In the genomic region with DNA sequence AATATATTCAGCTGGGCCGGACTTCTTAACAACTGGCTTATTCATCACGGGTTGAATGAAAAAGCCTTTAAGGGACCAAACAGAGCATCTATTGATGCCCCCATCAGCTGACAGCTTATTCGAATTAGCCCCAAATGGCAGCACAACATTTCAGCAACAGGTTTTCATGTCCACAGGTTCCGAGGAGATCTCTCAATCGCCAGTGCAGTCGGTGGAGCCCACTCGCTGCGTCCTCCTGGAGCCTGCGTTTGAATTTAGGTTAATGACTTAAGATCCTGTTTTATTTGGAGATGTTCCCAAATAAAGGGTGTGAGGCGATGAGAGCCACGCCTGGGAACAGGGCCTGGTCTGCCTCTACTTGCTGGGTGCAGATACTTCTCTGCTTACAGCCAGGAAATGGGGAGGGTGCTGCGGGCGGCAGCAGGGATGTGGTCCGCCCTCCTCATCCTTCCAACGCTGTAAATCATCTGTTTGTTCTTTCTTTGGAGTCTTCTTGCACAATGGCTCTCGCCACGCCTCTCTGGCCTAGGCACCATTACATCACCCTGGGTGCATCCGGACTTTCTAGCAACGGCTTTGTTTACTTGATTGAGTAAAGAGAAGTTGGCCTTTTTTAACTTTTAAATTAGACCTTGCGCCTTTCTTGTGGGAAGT, we compare ENCODE assay signal across 8 cellular contexts. TPM values are rescaled to one million over a fixed set of nuclear protein-coding genes. Genes with fewer than 3 reads are reported as not detected.
A peak's percentile ranks its signal among the peaks of the same experiment; 100 is the strongest.
DNase-seq lines count a peak whose midpoint lies in the region; ATAC-seq and TF ChIP-seq lines count a peak whose summit lies in the region.

No MANE protein-coding gene starts in this region.

- no peaks in the 10 kb centered on the region for H3K9me3 Mint-ChIP-seq in naive B cell
- no peaks in the 10 kb centered on the region for H3K9me3 Mint-ChIP-seq in stimulated activated effector memory CD8-positive, alpha-beta T cell treated with anti-CD3 and anti-CD28 coated beads, Interleukin-12 subunit alpha, Interleukin-12 subunit beta, amount 100 ng/mL, for 72 hours

- H3K4me1 Mint-ChIP-seq in naive B cell = peaks cover 17 to 43% (median 29%) of the 10 kb centered on the region in 3 donors
- peaks cover 32% of the 10 kb centered on the region for H3K4me1 Mint-ChIP-seq in stimulated activated effector memory CD8-positive, alpha-beta T cell treated with anti-CD3 and anti-CD28 coated beads, Interleukin-12 subunit alpha, Interleukin-12 subunit beta, amount 100 ng/mL, for 72 hours

- H3K27ac ChIP-seq in esophagus squamous epithelium = peak overlapping the region; percentile 86 to 96 (median 92)

- peak overlapping the region in 3 of 4 donors; percentile 12 to 33 (median 23) for H3K4me3 ChIP-seq in esophagus squamous epithelium

- ATAC-seq in naive B cell (ENCODE audit: low read depth in 2 of 2) (peak; percentile 93 to 94), GM18909 (IDR thresholded peaks at IDR 0.05; ENCODE audit: poor library complexity, unreplicated experiment) (no peak)
- ATAC-seq in stimulated activated effector memory CD8-positive, alpha-beta T cell treated with anti-CD3 and anti-CD28 coated beads, Interleukin-12 subunit alpha, Interleukin-12 subunit beta, amount 100 ng/mL, for 72 hours = peak; percentile 91

- H3K4me3 Mint-ChIP-seq in naive B cell = peak overlapping the region; percentile 42 to 90 (median 66)
- peak overlapping the region; percentile 61 for H3K4me3 Mint-ChIP-seq in stimulated activated effector memory CD8-positive, alpha-beta T cell treated with anti-CD3 and anti-CD28 coated beads, Interleukin-12 subunit alpha, Interleukin-12 subunit beta, amount 100 ng/mL, for 72 hours

- peak in 2 of 4 donors; percentile 28 to 62 for TF ChIP-seq POLR2A in esophagus squamous epithelium (IDR thresholded peaks at IDR 0.05)

- in situ Hi-C loops in Caki2 (cut with HindIII; ENCODE audit: low pct_unique_long_range_greater_than_20kb, low sequenced_read_pairs) = no loop called here

- peaks cover 0 to 57% (median 15%) of the 10 kb centered on the region in 3 donors for H3K36me3 ChIP-seq in esophagus squamous epithelium

- TF ChIP-seq CTCF in esophagus squamous epithelium (IDR thresholded peaks at IDR 0.05) = no peak

- H3K36me3 Mint-ChIP-seq in naive B cell = peaks cover 6 to 14% of the 10 kb centered on the region in 2 donors
- H3K36me3 Mint-ChIP-seq in stimulated activated effector memory CD8-positive, alpha-beta T cell treated with anti-CD3 and anti-CD28 coated beads, Interleukin-12 subunit alpha, Interleukin-12 subunit beta, amount 100 ng/mL, for 72 hours = peaks cover 92% of the 10 kb centered on the region

- POLR2A ChIA-PET in HEK293T (lab: Yijun Ruan, JAX) = interaction anchor here (0.6 to 1.1 kb wide), 2 partner anchors 19 to 30 kb away, joined by 3 read pairs; partner anchors contain the start of gene MARF1

- WGBS in esophagus squamous epithelium, 2 donors = 1 to 12% methylated on average over 20 of the region's 20 CpGs

- no peaks in the 10 kb centered on the region for H3K27me3 ChIP-seq in esophagus squamous epithelium

- no peaks in the 10 kb centered on the region for H3K27me3 Mint-ChIP-seq in naive B cell

- DNase-seq in Caki2 (ENCODE audit: low read depth) = peak; percentile 96
- peak; percentile 98 for DNase-seq in NCI-H69 (lab: John Stamatoyannopoulos, UW)
- DNase-seq in activated T-cell treated with anti-CD3 and anti-CD28 coated beads, Interleukin-2, amount 50 U/mL, for 1 hour = peak; percentile 73
- peak; percentile 58 for DNase-seq in esophagus squamous epithelium (lab: John Stamatoyannopoulos, UW)
- DNase-seq in naive B cell = peak; percentile 61
- no peak for DNase-seq in stimulated activated effector memory CD8-positive, alpha-beta T cell treated with anti-CD3 and anti-CD28 coated beads, Interleukin-12 subunit alpha, Interleukin-12 subunit beta, amount 100 ng/mL, for 72 hours (ENCODE audit: low spot score in 2 of 2)
- DNase-seq in HEK293T (ENCODE audit: extremely low spot score) = no peak

- peaks cover 19 to 58% (median 24%) of the 10 kb centered on the region in 3 donors for H3K4me1 ChIP-seq in esophagus squamous epithelium

- peak overlapping the region; percentile 91 to 99 (median 96) for H3K27ac Mint-ChIP-seq in naive B cell
- peak overlapping the region; percentile 97 for H3K27ac Mint-ChIP-seq in stimulated activated effector memory CD8-positive, alpha-beta T cell treated with anti-CD3 and anti-CD28 coated beads, Interleukin-12 subunit alpha, Interleukin-12 subunit beta, amount 100 ng/mL, for 72 hours

- intact Hi-C loops in esophagus squamous epithelium (cut with DNase I) = loop anchor here (10.0 kb wide), 1 partner anchor 58 kb away; no protein-coding TSS in a partner anchor

- H3K9me3 ChIP-seq in esophagus squamous epithelium = no peaks in the 10 kb centered on the region

- CTCF ChIA-PET in HEK293T (lab: Yijun Ruan, JAX) = no interaction called here

TF ChIP-seq in HEK293T, 16 proteins besides CTCF, POLR2A, EP300 and RAD21:
- TF ChIP-seq L3MBTL2 (conservative IDR thresholded peaks at IDR 0.05) (no peak), NFRKB (IDR thresholded peaks at IDR 0.05) (no peak), FOXK2 (IDR thresholded peaks at IDR 0.05) (no peak), BHLHE40 (IDR thresholded peaks at IDR 0.05; ENCODE audit: borderline replicate concordance) (no peak), PKNOX1 (IDR thresholded peaks at IDR 0.05) (no peak), ELF4 (IDR thresholded peaks at IDR 0.05) (no peak), SUZ12 (IDR thresholded peaks at IDR 0.05) (no peak), HDGF (IDR thresholded peaks at IDR 0.05; ENCODE audit: borderline replicate concordance) (no peak), FOXM1 (IDR thresholded peaks at IDR 0.05; ENCODE audit: borderline replicate concordance) (no peak), ARNT (IDR thresholded peaks at IDR 0.05) (no peak)

RNA-seq across cellular contexts. Expression of gene NDE1, which starts 22.6 kb away (rescaled TPM):
- total RNA-seq in Caki2 (2014; rRNA removed; shearing (Covaris generic); ENCODE audit: low replicate concordance) = 50.5 and 73.2 TPM in 2 replicates
- 10 to 100 TPM; 22.4 to 40.6 (median 31.4) TPM for total RNA-seq in esophagus squamous epithelium
- polyA plus RNA-seq in naive B cell (ENCODE audit: low read depth in 6 of 6) = 10 to 100 TPM; 12.8 to 65.6 (median 38.0) TPM

RNA-seq across cellular contexts. Expression of gene MARF1, which starts 29.7 kb away (rescaled TPM):
- 1.7 and 3.5 TPM in 2 replicates for total RNA-seq in Caki2 (2014; rRNA removed; shearing (Covaris generic); ENCODE audit: low replicate concordance)
- 10 to 100 TPM; 16.8 to 33.8 (median 19.2) TPM for total RNA-seq in esophagus squamous epithelium
- polyA plus RNA-seq in naive B cell (ENCODE audit: low read depth in 6 of 6) = 10 to 100 TPM; 28.6 to 54.3 (median 34.5) TPM

Comparison
In these comparisons a context has a peak if more than half of its experiments do, and no peak if none do; other contexts are left out.
1. DNase-seq: peak in Caki2 (single experiment), NCI-H69 (single experiment), activated T-cell treated with anti-CD3 and anti-CD28 coated beads, Interleukin-2, amount 50 U/mL, for 1 hour (single experiment), esophagus squamous epithelium (single experiment) and naive B cell (single experiment); none in stimulated activated effector memory CD8-positive, alpha-beta T cell treated with anti-CD3 and anti-CD28 coated beads, Interleukin-12 subunit alpha, Interleukin-12 subunit beta, amount 100 ng/mL, for 72 hours (0 of 2) and HEK293T (single experiment).